In genomic region chr20:14832630-14833029, GRCh38 we compare ENCODE assay signal across 16 cellular contexts.
A peak's percentile ranks its signal among the peaks of the same experiment; 100 is the strongest.
DNase-seq lines count a peak whose midpoint lies in the region; ATAC-seq and TF ChIP-seq lines count a peak whose summit lies in the region.
"Had no signal": no experiment of that assay in that cellular context is flagged by ENCODE, and none has a peak within 500 bp of the region (broad histone marks: within the 10 kb centered on the region; RNA-seq: fewer than 3 reads in every experiment).

No MANE protein-coding gene starts in this region.

- no peaks in the 10 kb centered on the region for H3K27me3 ChIP-seq in osteoblast (ENCODE audit: insufficient read depth, low read length)
- H3K27me3 ChIP-seq in PC-9 (ENCODE audit: insufficient read depth, low read depth): no peaks in the 10 kb centered on the region
- H3K27me3 ChIP-seq: BLaER1 treated with 17β-estradiol and CSF1 and Interleukin-3, amounts not matched to agents 10 nM and 100 nM had no signal

- no peak for TF ChIP-seq CTCF in osteoblast (IDR thresholded peaks at IDR 0.05; ENCODE audit: extremely low read depth, low read depth, low read length)
- no peak for TF ChIP-seq CTCF in PC-9 (conservative IDR thresholded peaks at IDR 0.05)
- no peak for TF ChIP-seq CTCF in glutamatergic neuron (IDR thresholded peaks at IDR 0.05; ENCODE audit: partially characterized antibody, unreplicated experiment)

- H3K27ac Mint-ChIP-seq in glutamatergic neuron (ENCODE audit: unreplicated experiment): no peak overlapping the region
- H3K27ac Mint-ChIP-seq: activated CD4-positive, alpha-beta memory T cell treated with anti-CD3 and anti-CD28 coated beads for 36 hours; activated naive CD8-positive, alpha-beta T cell treated with anti-CD3 and anti-CD28 coated beads for 36 hours had no signal

- no peaks in the 10 kb centered on the region for H3F3A ChIP-seq in PC-9 (ENCODE audit: insufficient read depth, low read depth)

- TF ChIP-seq POLR2A in GM18505 (IDR thresholded peaks at IDR 0.05; ENCODE audit: borderline replicate concordance, extremely low read depth, insufficient read depth, insufficient read length): no peak

- intact Hi-C loops in PC-9 (cut with micrococcal nuclease; ENCODE audit: unreplicated experiment): no loop called here

- no peaks in the 10 kb centered on the region for H3K4me1 ChIP-seq in osteoblast (ENCODE audit: insufficient read depth, low read length)
- no peaks in the 10 kb centered on the region for H3K4me1 ChIP-seq in PC-9 (replicated peaks; ENCODE audit: insufficient read depth)
- H3K4me1 ChIP-seq: BLaER1 treated with 17β-estradiol and CSF1 and Interleukin-3, amounts not matched to agents 10 nM and 100 nM had no signal

- H3K9me3 Mint-ChIP-seq in glutamatergic neuron (ENCODE audit: unreplicated experiment): no peaks in the 10 kb centered on the region
- H3K9me3 Mint-ChIP-seq: activated naive CD8-positive, alpha-beta T cell treated with anti-CD3 and anti-CD28 coated beads for 36 hours had no signal

- no peaks in the 10 kb centered on the region for H3K9me2 ChIP-seq in PC-9 (ENCODE audit: insufficient read depth)

- DNase-seq in osteoblast (ENCODE audit: insufficient read length, low spot score, missing footprints) (no peak), NCI-H2081 (lab: John Stamatoyannopoulos, UW) (no peak), PC-9 (no peak), glutamatergic neuron (no peak)
- DNase-seq: activated CD4-positive, alpha-beta memory T cell treated with anti-CD3 and anti-CD28 coated beads for 36 hours; activated naive CD8-positive, alpha-beta T cell treated with anti-CD3 and anti-CD28 coated beads for 36 hours; cortex of kidney; foreskin fibroblast; NCI-H1417 treated with DMSO at 0.1 percent for 48 hours; stimulated activated CD4-positive, alpha-beta T cell treated with anti-CD3 and anti-CD28 coated beads, Interleukin-15, amount 100 ng/mL, for 24 hours; stimulated activated naive CD4-positive, alpha-beta T cell had no signal

- no peaks in the 10 kb centered on the region for H4K20me1 ChIP-seq in osteoblast (ENCODE audit: insufficient read depth, low read length)
- H4K20me1 ChIP-seq in PC-9 (ENCODE audit: insufficient read depth): no peaks in the 10 kb centered on the region
- H4K20me1 ChIP-seq: BLaER1 treated with 17β-estradiol and CSF1 and Interleukin-3, amounts not matched to agents 10 nM and 100 nM had no signal

- H3K4me3 Mint-ChIP-seq in glutamatergic neuron (ENCODE audit: unreplicated experiment): no peak overlapping the region
- H3K4me3 Mint-ChIP-seq: activated CD4-positive, alpha-beta memory T cell treated with anti-CD3 and anti-CD28 coated beads for 36 hours; activated naive CD8-positive, alpha-beta T cell treated with anti-CD3 and anti-CD28 coated beads for 36 hours had no signal

- no peak overlapping the region for H2AFZ ChIP-seq in osteoblast (ENCODE audit: low read length)
- no peak overlapping the region for H2AFZ ChIP-seq in PC-9

- H3K36me3 ChIP-seq in osteoblast (ENCODE audit: insufficient read depth, low read length) (no peaks in the 10 kb centered on the region), PC-9 (ENCODE audit: low read depth) (no peaks in the 10 kb centered on the region)
- H3K36me3 ChIP-seq: BLaER1 treated with 17β-estradiol and CSF1 and Interleukin-3, amounts not matched to agents 10 nM and 100 nM had no signal

- POLR2A ChIA-PET in PC-9 (lab: Charles Lee; ENCODE audit: unreplicated experiment): no interaction called here

- no peaks in the 10 kb centered on the region for H3K36me3 Mint-ChIP-seq in glutamatergic neuron (ENCODE audit: unreplicated experiment)
- H3K36me3 Mint-ChIP-seq: activated CD4-positive, alpha-beta memory T cell treated with anti-CD3 and anti-CD28 coated beads for 36 hours; activated naive CD8-positive, alpha-beta T cell treated with anti-CD3 and anti-CD28 coated beads for 36 hours had no signal

- peak; percentile 55 for ATAC-seq in GM18505 (IDR thresholded peaks at IDR 0.05; ENCODE audit: unreplicated experiment)
- peak; percentile 61 for ATAC-seq in GM19463 (IDR thresholded peaks at IDR 0.05; ENCODE audit: unreplicated experiment)
- ATAC-seq in HG02870 (IDR thresholded peaks at IDR 0.05; ENCODE audit: unreplicated experiment): peak; percentile 73
- peak; percentile 54 for ATAC-seq in HG03469 (IDR thresholded peaks at IDR 0.05; ENCODE audit: unreplicated experiment)

- H3K4me1 Mint-ChIP-seq in glutamatergic neuron (ENCODE audit: low read depth, unreplicated experiment): peaks cover 12% of the 10 kb centered on the region
- H3K4me1 Mint-ChIP-seq: activated naive CD8-positive, alpha-beta T cell treated with anti-CD3 and anti-CD28 coated beads for 36 hours had no signal

- H3K27me3 Mint-ChIP-seq in glutamatergic neuron (ENCODE audit: unreplicated experiment): peaks cover 2% of the 10 kb centered on the region
- H3K27me3 Mint-ChIP-seq: activated CD4-positive, alpha-beta memory T cell treated with anti-CD3 and anti-CD28 coated beads for 36 hours; activated naive CD8-positive, alpha-beta T cell treated with anti-CD3 and anti-CD28 coated beads for 36 hours had no signal

- H3K4me2 ChIP-seq in osteoblast (ENCODE audit: insufficient read depth, low read length) (no peak overlapping the region), PC-9 (no peak overlapping the region)
- H3K4me2 ChIP-seq: BLaER1 treated with 17β-estradiol and CSF1 and Interleukin-3, amounts not matched to agents 10 nM and 100 nM had no signal

- H3K9me3 ChIP-seq in osteoblast (ENCODE audit: low read depth, low read length) (no peaks in the 10 kb centered on the region), PC-9 (ENCODE audit: insufficient read depth, low read depth) (no peaks in the 10 kb centered on the region)
- H3K9me3 ChIP-seq: BLaER1 treated with 17β-estradiol and CSF1 and Interleukin-3, amounts not matched to agents 10 nM and 100 nM had no signal

- BruUV-seq in PC-9 (replicated peaks; lab: Mats Ljungman, UMichigan): no TSS peak

- H3K79me2 ChIP-seq in osteoblast (ENCODE audit: insufficient read depth, low read length) (no peaks in the 10 kb centered on the region), PC-9 (ENCODE audit: low read depth) (no peaks in the 10 kb centered on the region)

- H3K27ac ChIP-seq in osteoblast (ENCODE audit: low read depth, low read length): no peak overlapping the region
- H3K27ac ChIP-seq in PC-9: no peak overlapping the region
- H3K27ac ChIP-seq: BLaER1 treated with 17β-estradiol and CSF1 and Interleukin-3, amounts not matched to agents 10 nM and 100 nM had no signal

- H3K4me3 ChIP-seq in osteoblast (ENCODE audit: insufficient read depth, low read length) (no peak overlapping the region), PC-9 (no peak overlapping the region)
- H3K4me3 ChIP-seq: BLaER1 treated with 17β-estradiol and CSF1 and Interleukin-3, amounts not matched to agents 10 nM and 100 nM had no signal

- CTCF ChIA-PET in PC-9 (lab: Charles Lee): no interaction called here
